ENCODE assay signal across 8 cellular contexts in the genomic region with DNA sequence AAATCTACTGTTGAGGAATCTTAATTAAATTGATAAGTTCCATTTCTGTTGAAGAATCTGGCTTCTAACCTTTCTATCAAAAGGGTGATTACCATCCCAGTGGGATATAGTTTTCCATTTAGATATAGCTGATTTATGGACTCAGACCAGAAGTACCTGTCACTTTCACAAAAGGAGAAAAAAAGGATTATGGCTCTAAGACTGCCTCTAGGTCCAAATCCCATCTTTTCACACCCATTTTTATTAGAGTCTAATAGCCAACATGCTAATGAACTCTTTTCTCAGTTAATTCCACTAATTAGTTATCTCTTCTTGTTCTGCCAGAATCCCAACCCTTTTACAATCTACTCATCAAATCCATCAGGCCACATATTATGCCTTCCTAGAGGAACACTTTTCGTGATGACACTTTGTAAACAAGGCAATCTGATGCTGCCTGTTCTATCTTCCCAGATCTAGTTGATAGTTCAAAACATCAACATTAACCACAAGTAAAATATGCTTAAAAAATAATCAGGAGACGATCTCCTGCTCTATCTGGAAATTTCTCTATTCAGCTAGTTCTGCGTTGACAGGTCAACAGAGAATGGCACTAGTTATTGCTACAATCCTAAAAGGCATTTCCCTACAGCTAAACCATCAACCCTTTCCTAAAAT. TPM values are rescaled to one million over a fixed set of nuclear protein-coding genes. Genes with fewer than 3 reads are reported as not detected.
DNase-seq lines count a peak whose midpoint lies in the region; FAIRE-seq and TF ChIP-seq lines count a peak whose summit lies in the region.

No MANE protein-coding gene starts in this region.

- CTCF ChIA-PET in HEK293T (lab: Yijun Ruan, JAX) = interaction anchor here (0.5 to 1.5 kb wide), 2 partner anchors 98 to 101 kb away, joined by 3 to 4 read pairs; no protein-coding TSS in a partner anchor

- no peak for TF ChIP-seq POLR2A in GM12891 (IDR thresholded peaks at IDR 0.05; ENCODE audit: low read depth, low read length)
- no peak for TF ChIP-seq POLR2A in erythroblast (IDR thresholded peaks at IDR 0.05; ENCODE audit: low read length)

- H3F3A ChIP-seq in SU-DHL-6 (ENCODE audit: insufficient read depth) = peaks cover 45% of the 10 kb centered on the region

- H3K4me1 ChIP-seq in skeletal muscle satellite cell (ENCODE audit: control insufficient read depth, insufficient read depth, low read length) = peaks cover 24% of the 10 kb centered on the region

- DNase-seq in GM12891 (ENCODE audit: insufficient read length, low spot score) = no peak
- DNase-seq in fibroblast of pulmonary artery (ENCODE audit: low read depth) = no peak
- DNase-seq in HEK293T (ENCODE audit: extremely low spot score) = no peak
- DNase-seq in erythroblast (lab: John Stamatoyannopoulos, UW) = no peak
- no peak for DNase-seq in iPS-NIHi7 (ENCODE audit: extremely low spot score)
- no peak for DNase-seq in CD1c-positive myeloid dendritic cell (ENCODE audit: extremely low spot score)

- H3K9me3 ChIP-seq in SU-DHL-6 (ENCODE audit: insufficient read depth, low read length) (no peaks in the 10 kb centered on the region), skeletal muscle satellite cell (replicated peaks; ENCODE audit: low read length) (no peaks in the 10 kb centered on the region)

- no peak overlapping the region for H2AFZ ChIP-seq in SU-DHL-6 (ENCODE audit: low read depth, low read length, severe bottlenecking)

- POLR2A ChIA-PET in HEK293T (lab: Yijun Ruan, JAX) = no interaction called here

- H4K20me1 ChIP-seq in SU-DHL-6 (ENCODE audit: low read depth, low read length) = peaks cover 8% of the 10 kb centered on the region; the same call in 1 of the 2 replicates

- no peak for TF ChIP-seq CTCF in SU-DHL-6 (IDR thresholded peaks at IDR 0.05; ENCODE audit: insufficient read depth, low read length, poor library complexity, severe bottlenecking)
- TF ChIP-seq CTCF in fibroblast of pulmonary artery (IDR thresholded peaks at IDR 0.05; ENCODE audit: low read length, missing control alignments) = no peak

- peak overlapping the region; percentile 92 for H3K9ac ChIP-seq in SU-DHL-6 (ENCODE audit: low read length)
- H3K9ac ChIP-seq in skeletal muscle satellite cell (ENCODE audit: low read depth, low read length) = no peak overlapping the region

- H3K79me2 ChIP-seq in SU-DHL-6 (ENCODE audit: insufficient read depth, low read length) = peaks cover 76% of the 10 kb centered on the region

- H3K4me3 ChIP-seq in SU-DHL-6 (ENCODE audit: insufficient read depth, low read length, poor library complexity, severe bottlenecking) = peak overlapping the region; percentile 98
- H3K4me3 ChIP-seq in fibroblast of pulmonary artery (replicated peaks; ENCODE audit: low read depth, low read length) = peak overlapping the region; percentile 92
- H3K4me3 ChIP-seq in skeletal muscle satellite cell (ENCODE audit: low read length) = peak overlapping the region; percentile 89

- H3K4me2 ChIP-seq in SU-DHL-6 (ENCODE audit: low read depth, low read length, poor library complexity, severe bottlenecking) (peak overlapping the region; percentile 87), skeletal muscle satellite cell (ENCODE audit: low read length) (peak overlapping the region; percentile 91)

- H3K27me3 ChIP-seq in SU-DHL-6 (ENCODE audit: low read length) = no peaks in the 10 kb centered on the region
- H3K27me3 ChIP-seq in skeletal muscle satellite cell (ENCODE audit: control insufficient read depth, insufficient read depth, low read length) = no peaks in the 10 kb centered on the region

- peak overlapping the region; percentile 83 for H3K27ac ChIP-seq in SU-DHL-6 (ENCODE audit: low read depth, low read length)

- peak; percentile 13 for FAIRE-seq in GM12891 (lab: Jason Lieb, UNC)

- H3K36me3 ChIP-seq in SU-DHL-6 (ENCODE audit: low read length) = no peaks in the 10 kb centered on the region
- no peaks in the 10 kb centered on the region for H3K36me3 ChIP-seq in skeletal muscle satellite cell (ENCODE audit: insufficient read depth, low read length)

- H3K9me2 ChIP-seq in SU-DHL-6 (replicated peaks; ENCODE audit: insufficient read depth, low read length) = no peaks in the 10 kb centered on the region

TF ChIP-seq in GM12891, 5 proteins besides CTCF, POLR2A, EP300 and RAD21:
- no peak for TF ChIP-seq SPI1 (IDR thresholded peaks at IDR 0.05; ENCODE audit: low read depth, low read length)
- TF ChIP-seq POU2F2 (IDR thresholded peaks at IDR 0.05; ENCODE audit: low read depth, low read length) = no peak
- no peak for TF ChIP-seq POLR2AphosphoS5 (IDR thresholded peaks at IDR 0.05; ENCODE audit: low read depth, low read length)
- no peak for TF ChIP-seq PAX5 (IDR thresholded peaks at IDR 0.05; ENCODE audit: insufficient read depth, low read length, severe bottlenecking)
- TF ChIP-seq TAF1 (IDR thresholded peaks at IDR 0.05; ENCODE audit: low read depth, low read length) = no peak

TF ChIP-seq in HEK293T, 16 proteins besides CTCF, POLR2A, EP300 and RAD21:
- no peak for TF ChIP-seq ZNF384 (IDR thresholded peaks at IDR 0.05)

RNA-seq across cellular contexts. Expression of a gene that starts 2.2 kb away (rescaled TPM):
- 7.5 TPM for polyA plus RNA-seq in GM12891 (2012; ENCODE audit: low read depth, missing spikeins)
- 14.4 and 16.5 TPM in 2 replicates for total RNA-seq in skeletal muscle satellite cell (2012; rRNA removed)
